Comparison of ENCODE assay signal across 2 cellular contexts in genomic region chr13:37148501-37148900, GRCh38.
TF ChIP-seq lines count a peak whose summit lies in the region.

No MANE protein-coding gene starts in this region.

TF ChIP-seq in SK-N-SH, 30 proteins besides CTCF, POLR2A, EP300 and RAD21 (continued from another document):
- TF ChIP-seq, protein P1, sequence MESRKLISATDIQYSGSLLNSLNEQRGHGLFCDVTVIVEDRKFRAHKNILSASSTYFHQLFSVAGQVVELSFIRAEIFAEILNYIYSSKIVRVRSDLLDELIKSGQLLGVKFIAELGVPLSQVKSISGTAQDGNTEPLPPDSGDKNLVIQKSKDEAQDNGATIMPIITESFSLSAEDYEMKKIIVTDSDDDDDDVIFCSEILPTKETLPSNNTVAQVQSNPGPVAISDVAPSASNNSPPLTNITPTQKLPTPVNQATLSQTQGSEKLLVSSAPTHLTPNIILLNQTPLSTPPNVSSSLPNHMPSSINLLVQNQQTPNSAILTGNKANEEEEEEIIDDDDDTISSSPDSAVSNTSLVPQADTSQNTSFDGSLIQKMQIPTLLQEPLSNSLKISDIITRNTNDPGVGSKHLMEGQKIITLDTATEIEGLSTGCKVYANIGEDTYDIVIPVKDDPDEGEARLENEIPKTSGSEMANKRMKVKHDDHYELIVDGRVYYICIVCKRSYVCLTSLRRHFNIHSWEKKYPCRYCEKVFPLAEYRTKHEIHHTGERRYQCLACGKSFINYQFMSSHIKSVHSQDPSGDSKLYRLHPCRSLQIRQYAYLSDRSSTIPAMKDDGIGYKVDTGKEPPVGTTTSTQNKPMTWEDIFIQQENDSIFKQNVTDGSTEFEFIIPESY (IDR thresholded peaks at IDR 0.05; ENCODE audit: borderline replicate concordance, low read depth) = no peak
- TF ChIP-seq PBX3 (IDR thresholded peaks at IDR 0.05) = 0 out of 2 replicates have a peak, but pooled peaks have one; percentile 5
- TF ChIP-seq, protein P2, sequence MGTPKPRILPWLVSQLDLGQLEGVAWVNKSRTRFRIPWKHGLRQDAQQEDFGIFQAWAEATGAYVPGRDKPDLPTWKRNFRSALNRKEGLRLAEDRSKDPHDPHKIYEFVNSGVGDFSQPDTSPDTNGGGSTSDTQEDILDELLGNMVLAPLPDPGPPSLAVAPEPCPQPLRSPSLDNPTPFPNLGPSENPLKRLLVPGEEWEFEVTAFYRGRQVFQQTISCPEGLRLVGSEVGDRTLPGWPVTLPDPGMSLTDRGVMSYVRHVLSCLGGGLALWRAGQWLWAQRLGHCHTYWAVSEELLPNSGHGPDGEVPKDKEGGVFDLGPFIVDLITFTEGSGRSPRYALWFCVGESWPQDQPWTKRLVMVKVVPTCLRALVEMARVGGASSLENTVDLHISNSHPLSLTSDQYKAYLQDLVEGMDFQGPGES (IDR thresholded peaks at IDR 0.05; ENCODE audit: low read depth, low read length) = no peak
- TF ChIP-seq TEAD4 (IDR thresholded peaks at IDR 0.05; ENCODE audit: borderline replicate concordance, insufficient read depth) = no peak

TF ChIP-seq in SK-N-SH treated with all-trans-retinoic acid at 6 μM for 48 hours, 23 proteins besides CTCF, POLR2A, EP300 and RAD21 (continued from another document):
- TF ChIP-seq, protein P3, sequence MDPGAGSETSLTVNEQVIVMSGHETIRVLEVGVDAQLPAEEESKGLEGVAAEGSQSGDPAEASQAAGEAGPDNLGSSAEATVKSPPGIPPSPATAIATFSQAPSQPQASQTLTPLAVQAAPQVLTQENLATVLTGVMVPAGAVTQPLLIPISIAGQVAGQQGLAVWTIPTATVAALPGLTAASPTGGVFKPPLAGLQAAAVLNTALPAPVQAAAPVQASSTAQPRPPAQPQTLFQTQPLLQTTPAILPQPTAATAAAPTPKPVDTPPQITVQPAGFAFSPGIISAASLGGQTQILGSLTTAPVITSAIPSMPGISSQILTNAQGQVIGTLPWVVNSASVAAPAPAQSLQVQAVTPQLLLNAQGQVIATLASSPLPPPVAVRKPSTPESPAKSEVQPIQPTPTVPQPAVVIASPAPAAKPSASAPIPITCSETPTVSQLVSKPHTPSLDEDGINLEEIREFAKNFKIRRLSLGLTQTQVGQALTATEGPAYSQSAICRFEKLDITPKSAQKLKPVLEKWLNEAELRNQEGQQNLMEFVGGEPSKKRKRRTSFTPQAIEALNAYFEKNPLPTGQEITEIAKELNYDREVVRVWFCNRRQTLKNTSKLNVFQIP (CRISPR knock-in tag; IDR thresholded peaks at IDR 0.05; ENCODE audit: borderline replicate concordance, low read depth) = no peak
- TF ChIP-seq ARNTL (CRISPR knock-in tag; IDR thresholded peaks at IDR 0.05; ENCODE audit: borderline replicate concordance, low read depth) (no peak), ZNF70 (CRISPR knock-in tag; IDR thresholded peaks at IDR 0.05) (no peak), ZC3H10 (CRISPR knock-in tag; IDR thresholded peaks at IDR 0.05) (no peak), ZNF565 (CRISPR knock-in tag; conservative IDR thresholded peaks at IDR 0.05; ENCODE audit: low read depth) (no peak), OSR1 (CRISPR knock-in tag; IDR thresholded peaks at IDR 0.05) (no peak), PATZ1 (CRISPR knock-in tag; IDR thresholded peaks at IDR 0.05; ENCODE audit: borderline replicate concordance) (no peak), TOX (CRISPR knock-in tag; IDR thresholded peaks at IDR 0.05; ENCODE audit: borderline replicate concordance) (no peak), GLIS3 (CRISPR knock-in tag; IDR thresholded peaks at IDR 0.05) (no peak), BACH2 (CRISPR knock-in tag; IDR thresholded peaks at IDR 0.05; ENCODE audit: borderline replicate concordance) (no peak), ISL1 (CRISPR knock-in tag; IDR thresholded peaks at IDR 0.05) (no peak), ZFP3 (CRISPR knock-in tag; IDR thresholded peaks at IDR 0.05) (no peak)
- TF ChIP-seq, protein P4, sequence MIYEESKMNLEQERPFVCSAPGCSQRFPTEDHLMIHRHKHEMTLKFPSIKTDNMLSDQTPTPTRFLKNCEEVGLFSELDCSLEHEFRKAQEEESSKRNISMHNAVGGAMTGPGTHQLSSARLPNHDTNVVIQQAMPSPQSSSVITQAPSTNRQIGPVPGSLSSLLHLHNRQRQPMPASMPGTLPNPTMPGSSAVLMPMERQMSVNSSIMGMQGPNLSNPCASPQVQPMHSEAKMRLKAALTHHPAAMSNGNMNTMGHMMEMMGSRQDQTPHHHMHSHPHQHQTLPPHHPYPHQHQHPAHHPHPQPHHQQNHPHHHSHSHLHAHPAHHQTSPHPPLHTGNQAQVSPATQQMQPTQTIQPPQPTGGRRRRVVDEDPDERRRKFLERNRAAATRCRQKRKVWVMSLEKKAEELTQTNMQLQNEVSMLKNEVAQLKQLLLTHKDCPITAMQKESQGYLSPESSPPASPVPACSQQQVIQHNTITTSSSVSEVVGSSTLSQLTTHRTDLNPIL (CRISPR knock-in tag; IDR thresholded peaks at IDR 0.05; ENCODE audit: low read depth) = no peak
- TF ChIP-seq, protein P5, sequence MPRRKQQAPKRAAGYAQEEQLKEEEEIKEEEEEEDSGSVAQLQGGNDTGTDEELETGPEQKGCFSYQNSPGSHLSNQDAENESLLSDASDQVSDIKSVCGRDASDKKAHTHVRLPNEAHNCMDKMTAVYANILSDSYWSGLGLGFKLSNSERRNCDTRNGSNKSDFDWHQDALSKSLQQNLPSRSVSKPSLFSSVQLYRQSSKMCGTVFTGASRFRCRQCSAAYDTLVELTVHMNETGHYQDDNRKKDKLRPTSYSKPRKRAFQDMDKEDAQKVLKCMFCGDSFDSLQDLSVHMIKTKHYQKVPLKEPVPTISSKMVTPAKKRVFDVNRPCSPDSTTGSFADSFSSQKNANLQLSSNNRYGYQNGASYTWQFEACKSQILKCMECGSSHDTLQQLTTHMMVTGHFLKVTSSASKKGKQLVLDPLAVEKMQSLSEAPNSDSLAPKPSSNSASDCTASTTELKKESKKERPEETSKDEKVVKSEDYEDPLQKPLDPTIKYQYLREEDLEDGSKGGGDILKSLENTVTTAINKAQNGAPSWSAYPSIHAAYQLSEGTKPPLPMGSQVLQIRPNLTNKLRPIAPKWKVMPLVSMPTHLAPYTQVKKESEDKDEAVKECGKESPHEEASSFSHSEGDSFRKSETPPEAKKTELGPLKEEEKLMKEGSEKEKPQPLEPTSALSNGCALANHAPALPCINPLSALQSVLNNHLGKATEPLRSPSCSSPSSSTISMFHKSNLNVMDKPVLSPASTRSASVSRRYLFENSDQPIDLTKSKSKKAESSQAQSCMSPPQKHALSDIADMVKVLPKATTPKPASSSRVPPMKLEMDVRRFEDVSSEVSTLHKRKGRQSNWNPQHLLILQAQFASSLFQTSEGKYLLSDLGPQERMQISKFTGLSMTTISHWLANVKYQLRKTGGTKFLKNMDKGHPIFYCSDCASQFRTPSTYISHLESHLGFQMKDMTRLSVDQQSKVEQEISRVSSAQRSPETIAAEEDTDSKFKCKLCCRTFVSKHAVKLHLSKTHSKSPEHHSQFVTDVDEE (CRISPR knock-in tag; IDR thresholded peaks at IDR 0.05) = no peak
TF ChIP-seq in SK-N-SH treated with all-trans-retinoic acid at 6 μM for 48 hours: peak in this region for 0.
